ENCODE assay signal across 10 cellular contexts in the genomic region with DNA sequence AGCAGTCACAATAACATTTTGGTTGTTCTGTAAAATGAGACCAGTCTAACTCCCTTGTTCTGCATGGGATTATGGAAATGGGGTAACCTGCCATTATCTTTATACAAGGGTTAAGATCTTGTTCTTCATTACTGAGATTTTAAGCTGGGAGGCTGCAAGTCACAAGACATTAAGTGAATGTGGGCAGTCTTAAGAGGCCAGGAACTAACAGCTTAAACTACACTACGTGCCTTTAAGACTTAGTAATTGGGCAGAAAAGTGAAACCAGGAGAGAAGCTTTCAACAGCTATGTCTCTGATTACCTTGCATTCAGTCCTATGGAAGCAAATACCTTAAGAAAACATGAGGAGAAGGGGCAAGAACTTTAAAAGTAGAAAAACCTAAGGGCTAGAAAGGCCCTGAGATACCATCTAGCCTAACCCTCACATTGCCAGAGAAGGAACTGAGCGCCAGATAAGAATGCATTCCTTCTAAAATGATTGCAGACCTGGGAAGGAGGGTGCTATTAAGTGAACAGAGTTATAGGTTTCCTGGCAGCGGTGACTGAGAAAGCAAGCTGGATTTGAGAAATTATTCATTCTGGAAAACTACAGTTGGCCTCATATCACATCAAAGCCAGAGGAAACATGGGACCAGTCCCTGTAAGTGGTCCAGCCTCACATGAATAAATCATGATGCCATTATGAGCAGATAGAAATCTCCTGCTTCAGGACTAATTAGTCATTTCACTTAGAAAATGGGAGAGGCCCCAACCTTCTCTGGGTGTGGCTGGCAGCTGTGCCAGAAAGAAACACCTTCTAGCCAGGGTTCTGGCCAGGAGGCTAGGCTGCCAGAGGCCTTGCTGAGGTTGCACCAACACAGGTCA. TPM values are rescaled to one million over a fixed set of nuclear protein-coding genes. Genes with fewer than 3 reads are reported as not detected.
DNase-seq lines count a peak whose midpoint lies in the region; ATAC-seq and TF ChIP-seq lines count a peak whose summit lies in the region.
"Had no signal": no experiment of that assay in that cellular context is flagged by ENCODE, and none has a peak within 500 bp of the region (broad histone marks: within the 10 kb centered on the region; RNA-seq: fewer than 3 reads in every experiment).

No MANE protein-coding gene starts in this region.

- CTCF ChIA-PET in activated CD4-positive, alpha-beta T cell treated with anti-CD3 and anti-CD28 coated beads, Interleukin-2, amount 10 ng/mL, durations not matched to agents 7 days and 5 days (lab: Charles Lee), result interaction anchor here (0.6 to 0.9 kb wide), 3 partner anchors 26 to 501 kb away, joined by 3 read pairs; no protein-coding TSS in a partner anchor
- CTCF ChIA-PET in PC-9 (lab: Charles Lee) (interaction anchor here (0.6 kb wide), 1 partner anchor 68 kb away, joined by 6 read pairs; no protein-coding TSS in a partner anchor), Calu3 (lab: Charles Lee) (interaction anchor here (0.5 to 1.3 kb wide), 2 partner anchors 9 to 1094 kb away, joined by 3 to 6 read pairs; no protein-coding TSS in a partner anchor)

- H3K27ac ChIP-seq in PC-9 (peak overlapping the region; percentile 54), foreskin keratinocyte (peak overlapping the region; percentile 73), smooth muscle cell (ENCODE audit: low read depth) (no peak overlapping the region)

- H3K27me3 Mint-ChIP-seq in activated CD4-positive, alpha-beta T cell treated with anti-CD3 and anti-CD28 coated beads, Interleukin-2, amount 10 ng/mL, durations not matched to agents 24 days and 14 days, result no peaks in the 10 kb centered on the region
- H3K27me3 Mint-ChIP-seq in activated CD4-positive, alpha-beta T cell treated with anti-CD3 and anti-CD28 coated beads, Interleukin-2, amount 10 ng/mL, durations not matched to agents 7 days and 5 days, result no peaks in the 10 kb centered on the region
- H3K27me3 Mint-ChIP-seq in Calu3 (ENCODE audit: unreplicated experiment), result no peaks in the 10 kb centered on the region
- H3K27me3 Mint-ChIP-seq: activated naive CD8-positive, alpha-beta T cell had no signal

- no peak overlapping the region for H3K9ac ChIP-seq in smooth muscle cell (ENCODE audit: low read depth)

- H3K4me3 Mint-ChIP-seq in activated CD4-positive, alpha-beta T cell treated with anti-CD3 and anti-CD28 coated beads, Interleukin-2, amount 10 ng/mL, durations not matched to agents 24 days and 14 days, result no peak overlapping the region
- H3K4me3 Mint-ChIP-seq in activated CD4-positive, alpha-beta T cell treated with anti-CD3 and anti-CD28 coated beads, Interleukin-2, amount 10 ng/mL, durations not matched to agents 7 days and 5 days, result no peak overlapping the region
- no peak overlapping the region for H3K4me3 Mint-ChIP-seq in Calu3 (ENCODE audit: low read depth, unreplicated experiment)
- H3K4me3 Mint-ChIP-seq: activated naive CD8-positive, alpha-beta T cell had no signal

- no peak overlapping the region for H3K27ac Mint-ChIP-seq in activated CD4-positive, alpha-beta T cell treated with anti-CD3 and anti-CD28 coated beads, Interleukin-2, amount 10 ng/mL, durations not matched to agents 24 days and 14 days
- no peak overlapping the region for H3K27ac Mint-ChIP-seq in activated CD4-positive, alpha-beta T cell treated with anti-CD3 and anti-CD28 coated beads, Interleukin-2, amount 10 ng/mL, durations not matched to agents 7 days and 5 days
- H3K27ac Mint-ChIP-seq in Calu3 (ENCODE audit: unreplicated experiment), result no peak overlapping the region
- H3K27ac Mint-ChIP-seq: activated naive CD8-positive, alpha-beta T cell had no signal

- H3F3A ChIP-seq in PC-9 (ENCODE audit: insufficient read depth, low read depth) (peaks cover 40% of the 10 kb centered on the region), smooth muscle cell (ENCODE audit: low read depth) (no peaks in the 10 kb centered on the region)

- H4K20me1 ChIP-seq in PC-9 (ENCODE audit: insufficient read depth) (no peaks in the 10 kb centered on the region), smooth muscle cell (ENCODE audit: low read depth) (no peaks in the 10 kb centered on the region)

- WGBS in smooth muscle cell (ENCODE audit: low lambda C conversion rate), result 27% methylated on average over 3 of the region's 3 CpGs

- peak; percentile 29 for ATAC-seq in foreskin keratinocyte

- no TSS peak for BruUV-seq in PC-9 (replicated peaks; lab: Mats Ljungman, UMichigan)
- BruUV-seq in Calu3 (replicated peaks; lab: Mats Ljungman, UMichigan), result no TSS peak

- no peaks in the 10 kb centered on the region for H3K27me3 ChIP-seq in PC-9 (ENCODE audit: insufficient read depth, low read depth)
- no peaks in the 10 kb centered on the region for H3K27me3 ChIP-seq in foreskin keratinocyte
- no peaks in the 10 kb centered on the region for H3K27me3 ChIP-seq in smooth muscle cell (ENCODE audit: low read depth)

- POLR2A ChIA-PET in activated CD4-positive, alpha-beta T cell treated with anti-CD3 and anti-CD28 coated beads, Interleukin-2, amount 10 ng/mL, durations not matched to agents 7 days and 5 days (lab: Charles Lee), result no interaction called here
- POLR2A ChIA-PET in PC-9 (lab: Charles Lee; ENCODE audit: unreplicated experiment), result interaction anchor here (0.6 kb wide), 1 partner anchor 719 kb away, joined by 3 read pairs; no protein-coding TSS in a partner anchor

- H3K4me3 ChIP-seq in PC-9 (no peak overlapping the region), smooth muscle cell (no peak overlapping the region)

- H2AFZ ChIP-seq in PC-9 (no peak overlapping the region), smooth muscle cell (ENCODE audit: low read depth) (no peak overlapping the region)

- no peaks in the 10 kb centered on the region for H3K9me2 ChIP-seq in PC-9 (ENCODE audit: insufficient read depth)

- DNase-seq in activated CD4-positive, alpha-beta T cell treated with anti-CD3 and anti-CD28 coated beads, Interleukin-2, amount 10 ng/mL, durations not matched to agents 24 days and 14 days, result peak; percentile 63
- no peak for DNase-seq in activated CD4-positive, alpha-beta T cell treated with anti-CD3 and anti-CD28 coated beads, Interleukin-2, amount 10 ng/mL, durations not matched to agents 7 days and 5 days
- DNase-seq in PC-9 (peak; percentile 57 to 73), foreskin keratinocyte (peak; percentile 44 to 70), smooth muscle cell (lab: John Stamatoyannopoulos, UW; ENCODE audit: unreplicated experiment) (no peak), AML-193 (lab: John Stamatoyannopoulos, UW) (no peak), H4 (ENCODE audit: low spot score) (no peak), Calu3 (no peak)
- DNase-seq: NCI-H2029 had no signal

- H3K36me3 Mint-ChIP-seq in activated CD4-positive, alpha-beta T cell treated with anti-CD3 and anti-CD28 coated beads, Interleukin-2, amount 10 ng/mL, durations not matched to agents 24 days and 14 days (ENCODE audit: low read depth), result peaks cover 1% of the 10 kb centered on the region
- H3K36me3 Mint-ChIP-seq in activated CD4-positive, alpha-beta T cell treated with anti-CD3 and anti-CD28 coated beads, Interleukin-2, amount 10 ng/mL, durations not matched to agents 7 days and 5 days (ENCODE audit: low read depth), result no peaks in the 10 kb centered on the region
- H3K36me3 Mint-ChIP-seq in Calu3 (ENCODE audit: insufficient read depth, unreplicated experiment), result peaks cover 6% of the 10 kb centered on the region
- H3K36me3 Mint-ChIP-seq: activated naive CD8-positive, alpha-beta T cell had no signal

- H3K36me3 ChIP-seq in PC-9 (ENCODE audit: low read depth), result no peaks in the 10 kb centered on the region
- H3K36me3 ChIP-seq in smooth muscle cell (ENCODE audit: low read depth), result no peaks in the 10 kb centered on the region

- peaks cover 41% of the 10 kb centered on the region for H3K4me1 Mint-ChIP-seq in activated CD4-positive, alpha-beta T cell treated with anti-CD3 and anti-CD28 coated beads, Interleukin-2, amount 10 ng/mL, durations not matched to agents 24 days and 14 days
- H3K4me1 Mint-ChIP-seq in activated CD4-positive, alpha-beta T cell treated with anti-CD3 and anti-CD28 coated beads, Interleukin-2, amount 10 ng/mL, durations not matched to agents 7 days and 5 days, result peaks cover 46% of the 10 kb centered on the region
- H3K4me1 Mint-ChIP-seq in Calu3 (ENCODE audit: low read depth, unreplicated experiment), result peaks cover 73% of the 10 kb centered on the region

- no peaks in the 10 kb centered on the region for H3K79me2 ChIP-seq in PC-9 (ENCODE audit: low read depth)
- H3K79me2 ChIP-seq in smooth muscle cell (ENCODE audit: low read depth), result no peaks in the 10 kb centered on the region

- peak overlapping the region; percentile 39 for H3K4me2 ChIP-seq in PC-9
- peak overlapping the region; percentile 60 for H3K4me2 ChIP-seq in smooth muscle cell

- intact Hi-C loops in activated CD4-positive, alpha-beta T cell treated with anti-CD3 and anti-CD28 coated beads, Interleukin-2, amount 10 ng/mL, durations not matched to agents 24 days and 14 days (cut with micrococcal nuclease), result loop anchor here (5.0 kb wide), 1 partner anchor 34 kb away; a partner anchor contains a TSS
- intact Hi-C loops in PC-9 (cut with micrococcal nuclease; ENCODE audit: unreplicated experiment) (loop anchor here (5.0 kb wide), 2 partner anchors 34 to 66 kb away; a partner anchor contains a TSS), Calu3 (cut with micrococcal nuclease; ENCODE audit: unreplicated experiment) (no loop called here)

- TF ChIP-seq CTCF in PC-9 (conservative IDR thresholded peaks at IDR 0.05), result no peak
- TF ChIP-seq CTCF in foreskin keratinocyte (conservative IDR thresholded peaks at IDR 0.05), result no peak
- no peak for TF ChIP-seq CTCF in smooth muscle cell (IDR thresholded peaks at IDR 0.05; ENCODE audit: borderline replicate concordance, insufficient read depth, poor library complexity, severe bottlenecking)
- TF ChIP-seq CTCF in Calu3 (IDR thresholded peaks at IDR 0.05; ENCODE audit: unreplicated experiment), result no peak

- H3K9me3 ChIP-seq in PC-9 (ENCODE audit: insufficient read depth, low read depth), result no peaks in the 10 kb centered on the region
- H3K9me3 ChIP-seq in smooth muscle cell (replicated peaks; ENCODE audit: low read depth), result no peaks in the 10 kb centered on the region

- H3K4me1 ChIP-seq in PC-9 (replicated peaks; ENCODE audit: insufficient read depth) (peaks cover 71% of the 10 kb centered on the region), foreskin keratinocyte (peaks cover 54% of the 10 kb centered on the region), smooth muscle cell (ENCODE audit: low read depth) (peaks cover 11% of the 10 kb centered on the region)

- no peaks in the 10 kb centered on the region for H3K9me3 Mint-ChIP-seq in activated CD4-positive, alpha-beta T cell treated with anti-CD3 and anti-CD28 coated beads, Interleukin-2, amount 10 ng/mL, durations not matched to agents 24 days and 14 days
- no peaks in the 10 kb centered on the region for H3K9me3 Mint-ChIP-seq in activated CD4-positive, alpha-beta T cell treated with anti-CD3 and anti-CD28 coated beads, Interleukin-2, amount 10 ng/mL, durations not matched to agents 7 days and 5 days
- H3K9me3 Mint-ChIP-seq in Calu3 (ENCODE audit: low read depth, unreplicated experiment), result no peaks in the 10 kb centered on the region

RNA-seq across cellular contexts. Expression of a gene that starts 32.9 kb away (rescaled TPM):
- 3.7 and 4.3 TPM in 2 replicates for total RNA-seq in activated CD4-positive, alpha-beta T cell treated with anti-CD3 and anti-CD28 coated beads, Interleukin-2, amount 10 ng/mL, durations not matched to agents 24 days and 14 days
- under 1 TPM; 0.83 to 0.87 TPM for total RNA-seq in activated CD4-positive, alpha-beta T cell treated with anti-CD3 and anti-CD28 coated beads, Interleukin-2, amount 10 ng/mL, durations not matched to agents 7 days and 5 days
- 11.0 and 19.6 TPM in 2 replicates for total RNA-seq in PC-9 (2021)
- total RNA-seq in foreskin keratinocyte, result 2.2 and 2.5 TPM in 2 replicates
- 1.5 and 2.5 TPM in 2 replicates for polyA plus RNA-seq in foreskin keratinocyte
- total RNA-seq in smooth muscle cell, result not detected in 2 replicates
- polyA plus RNA-seq in smooth muscle cell, result not detected in 2 replicates
- 0.16 and 0.39 TPM in 2 replicates for total RNA-seq in H4 (2014; rRNA removed; shearing (Covaris generic))
- 1.1 and 1.5 TPM in 2 replicates for total RNA-seq in Calu3 (2022)

Comparison
In these comparisons a context has a peak if more than half of its experiments do, and no peak if none do; other contexts are left out.
1. DNase-seq: peak in activated CD4-positive, alpha-beta T cell treated with anti-CD3 and anti-CD28 coated beads, Interleukin-2, amount 10 ng/mL, durations not matched to agents 24 days and 14 days (single experiment), PC-9 (2 of 2) and foreskin keratinocyte (2 of 2); none in activated CD4-positive, alpha-beta T cell treated with anti-CD3 and anti-CD28 coated beads, Interleukin-2, amount 10 ng/mL, durations not matched to agents 7 days and 5 days (single experiment), smooth muscle cell (single experiment), AML-193 (0 of 2), H4 (single experiment) and Calu3 (single experiment).